ENCODE assay signal across 21 cellular contexts in genomic region chr4:5658992-5659391, GRCh38.
"Had no signal": no experiment of that assay in that cellular context is flagged by ENCODE, and none has a peak within 500 bp of the region (broad histone marks: within the 10 kb centered on the region; RNA-seq: fewer than 3 reads in every experiment).

No MANE protein-coding gene starts in this region.

- ATAC-seq: naive thymus-derived CD4-positive, alpha-beta T cell; natural killer cell; pancreas; right cardiac atrium; right lobe of liver; stimulated activated effector memory CD8-positive, alpha-beta T cell treated with anti-CD3 and anti-CD28 coated beads, Interleukin-12 subunit alpha, Interleukin-12 subunit beta, amount 100 ng/mL, for 72 hours; stimulated activated naive B cell treated with anti-CD40 and anti-IgM and Interleukin-4, amounts not matched to agents 10 μg/mL and 1 μg/mL and 100 μg/mL, for 72 hours had no signal

- H3K36me3 Mint-ChIP-seq: naive thymus-derived CD4-positive, alpha-beta T cell; natural killer cell; stimulated activated naive B cell treated with anti-CD40 and anti-IgM and Interleukin-4, amounts not matched to agents 10 μg/mL and 1 μg/mL and 100 μg/mL, for 72 hours had no signal

- H3K4me1 Mint-ChIP-seq: naive thymus-derived CD4-positive, alpha-beta T cell; natural killer cell; nephron; neural crest cell; stimulated activated effector memory CD8-positive, alpha-beta T cell treated with anti-CD3 and anti-CD28 coated beads, Interleukin-12 subunit alpha, Interleukin-12 subunit beta, amount 100 ng/mL, for 72 hours had no signal

- H3K27ac Mint-ChIP-seq: naive thymus-derived CD4-positive, alpha-beta T cell; natural killer cell; nephron; stimulated activated effector memory CD8-positive, alpha-beta T cell treated with anti-CD3 and anti-CD28 coated beads, Interleukin-12 subunit alpha, Interleukin-12 subunit beta, amount 100 ng/mL, for 72 hours; stimulated activated naive B cell treated with anti-CD40 and anti-IgM and Interleukin-4, amounts not matched to agents 10 μg/mL and 1 μg/mL and 100 μg/mL, for 72 hours; stimulated activated naive CD8-positive, alpha-beta T cell treated with anti-CD3 and anti-CD28 coated beads, Interleukin-15, Interleukin-2, amounts not matched to agents 100 ng/mL and 50 ng/mL, for 24 hours had no signal

- DNase-seq: naive thymus-derived CD4-positive, alpha-beta T cell; natural killer cell; pancreas; right cardiac atrium; right lobe of liver; sigmoid colon; small intestine; stimulated activated CD4-positive, alpha-beta T cell treated with anti-CD3 and anti-CD28 coated beads, Interleukin-15, amount 100 ng/mL, for 24 hours; stimulated activated CD4-positive, alpha-beta T cell treated with anti-CD3 and anti-CD28 coated beads, Interleukin-2, amount 100 ng/mL, for 24 hours; stimulated activated CD4-positive, alpha-beta T cell treated with anti-CD3 and anti-CD28 coated beads, Interleukin-2, amount 100 ng/mL, for 48 hours; stimulated activated CD4-positive, alpha-beta T cell treated with anti-CD3 and anti-CD28 coated beads, Interleukin-4, amount 100 ng/mL, for 24 hours; stimulated activated naive B cell treated with anti-CD40 and anti-IgM and Interleukin-4, amounts not matched to agents 10 μg/mL and 1 μg/mL and 100 μg/mL, for 72 hours; stimulated activated naive CD4-positive, alpha-beta T cell treated with Interleukin-2 at 50 U/mL for 16 hours; stomach; thyroid gland; trophoblast cell; upper lobe of left lung had no signal

- H3K9me3 Mint-ChIP-seq: stimulated activated effector memory CD8-positive, alpha-beta T cell treated with anti-CD3 and anti-CD28 coated beads, Interleukin-12 subunit alpha, Interleukin-12 subunit beta, amount 100 ng/mL, for 72 hours had no signal

- H3K4me3 Mint-ChIP-seq: naive thymus-derived CD4-positive, alpha-beta T cell; natural killer cell; nephron; neural crest cell; stimulated activated effector memory CD8-positive, alpha-beta T cell treated with anti-CD3 and anti-CD28 coated beads, Interleukin-12 subunit alpha, Interleukin-12 subunit beta, amount 100 ng/mL, for 72 hours; stimulated activated naive B cell treated with anti-CD40 and anti-IgM and Interleukin-4, amounts not matched to agents 10 μg/mL and 1 μg/mL and 100 μg/mL, for 72 hours; stimulated activated naive CD8-positive, alpha-beta T cell treated with anti-CD3 and anti-CD28 coated beads, Interleukin-15, Interleukin-2, amounts not matched to agents 100 ng/mL and 50 ng/mL, for 24 hours had no signal
